Comparison of ENCODE assay signal across 20 cellular contexts in the genomic region with DNA sequence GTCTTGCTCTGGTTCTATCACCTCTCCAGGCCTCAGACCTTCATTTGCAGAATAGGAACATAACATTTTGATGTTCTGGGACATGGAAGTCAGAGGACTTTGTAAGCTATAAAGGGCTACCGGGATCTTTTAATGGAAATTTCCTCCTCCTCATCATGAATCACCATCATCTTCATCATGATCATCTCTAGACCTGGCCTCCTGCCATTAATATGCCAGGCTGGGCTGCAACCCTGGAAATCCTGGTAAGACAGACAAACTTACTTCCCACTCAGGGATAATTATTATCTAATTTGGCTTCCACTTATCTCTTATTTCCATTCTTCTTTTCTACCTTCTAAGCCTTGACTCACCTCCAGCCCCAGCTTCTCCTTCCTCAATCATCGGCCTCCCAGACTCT. TPM values are rescaled to one million over a fixed set of nuclear protein-coding genes. Genes with fewer than 3 reads are reported as not detected.
A peak's percentile ranks its signal among the peaks of the same experiment; 100 is the strongest.
DNase-seq lines count a peak whose midpoint lies in the region; ATAC-seq, FAIRE-seq and TF ChIP-seq lines count a peak whose summit lies in the region.
"Had no signal": no experiment of that assay in that cellular context is flagged by ENCODE, and none has a peak within 500 bp of the region (broad histone marks: within the 10 kb centered on the region; RNA-seq: fewer than 3 reads in every experiment).

No MANE protein-coding gene starts in this region.

- no peak for FAIRE-seq in small intestine (lab: Jason Lieb, UNC)
- FAIRE-seq: GM19239, H54 had no signal

- DNase-seq in HT1080 (ENCODE audit: low read depth) (peak; percentile 48), RWPE2 (ENCODE audit: low spot score) (peak; percentile 1), glomerular visceral epithelial cell (ENCODE audit: extremely low spot score) (peak; percentile 53), small intestine (peak; percentile 18), NOMO-1 (lab: John Stamatoyannopoulos, UW; ENCODE audit: unreplicated experiment in 2 of 2) (no peak), DMS114 treated with DMSO at 0.1 percent for 48 hours (lab: John Stamatoyannopoulos, UW; ENCODE audit: unreplicated experiment) (no peak)
- DNase-seq: ACHN; AML-193; Caco-2; CD4-positive, CD25-positive, alpha-beta regulatory T cell; DMS53; NCI-H1436; NCI-H2029 treated with DMSO at 0.1 percent for 48 hours; NCI-H510A; NCI-H774; SJCRH30; SW 1271 had no signal

- H3K4me3 ChIP-seq in RWPE2 (ENCODE audit: severe bottlenecking), result no peak overlapping the region
- no peak overlapping the region for H3K4me3 ChIP-seq in small intestine (ENCODE audit: low read depth in 1 of 2, low read length in 2 of 2)
- H3K4me3 ChIP-seq: SJCRH30 had no signal

- H3K36me3 ChIP-seq in RWPE2 (ENCODE audit: low read depth), result no peaks in the 10 kb centered on the region
- H3K36me3 ChIP-seq in small intestine (ENCODE audit: control insufficient read depth in 2 of 2, insufficient read depth in 2 of 2, low read length in 2 of 2), result no peaks in the 10 kb centered on the region
- H3K36me3 ChIP-seq: SJCRH30 had no signal

- ATAC-seq in RWPE2 (ENCODE audit: low read depth) (no peak), GM19463 (IDR thresholded peaks at IDR 0.05; ENCODE audit: unreplicated experiment) (no peak)

- H3K27ac ChIP-seq in RWPE2 (ENCODE audit: poor library complexity, severe bottlenecking), result peak overlapping the region; percentile 11
- no peak overlapping the region for H3K27ac ChIP-seq in small intestine (ENCODE audit: low read depth in 1 of 2, low read length in 1 of 2)
- H3K27ac ChIP-seq: SJCRH30 had no signal

- WGBS in small intestine, 3 donors, result 17 to 61% (median 46%) methylated on average over 2 of the region's 2 CpGs

- peaks cover 21% of the 10 kb centered on the region for H3K9me3 ChIP-seq in RWPE2 (ENCODE audit: severe bottlenecking)
- no peaks in the 10 kb centered on the region for H3K9me3 ChIP-seq in small intestine (ENCODE audit: control insufficient read depth, low read depth)

- H3K27me3 ChIP-seq in RWPE2 (ENCODE audit: insufficient read depth, poor library complexity, severe bottlenecking) (no peaks in the 10 kb centered on the region), small intestine (ENCODE audit: control insufficient read depth in 2 of 2, insufficient read depth in 2 of 2, low read length in 2 of 2) (no peaks in the 10 kb centered on the region)
- H3K27me3 ChIP-seq: SJCRH30 had no signal

- TF ChIP-seq CTCF in RWPE2 (IDR thresholded peaks at IDR 0.05; ENCODE audit: poor library complexity, severe bottlenecking), result no peak

- H3K4me1 ChIP-seq in RWPE2 (ENCODE audit: insufficient read depth, poor library complexity, severe bottlenecking) (peaks cover 21% of the 10 kb centered on the region), small intestine (ENCODE audit: control insufficient read depth in 2 of 2, insufficient read depth in 1 of 2, low read depth in 1 of 2, low read length in 1 of 2) (peaks cover 2 to 6% of the 10 kb centered on the region in 2 donors)
- H3K4me1 ChIP-seq: Caco-2 had no signal

RNA-seq across cellular contexts. Expression of a gene that starts 41.0 kb away (rescaled TPM):
- 102 and 120 TPM in 2 replicates for total RNA-seq in HT1080 (2014; rRNA removed; shearing (Covaris generic))
- polyA plus RNA-seq in HT1080 (2015; cell fraction: cytosol; rRNA removed), result 43.5 and 47.5 TPM in 2 replicates
- 34.1 and 36.0 TPM in 2 replicates for polyA plus RNA-seq in HT1080 (2015; cell fraction: nucleus; rRNA removed)
- 100 to 1,000 TPM in 1 of 3 donors, 10 to 100 TPM in 2; 63.7 to 107 (median 66.5) TPM for polyA plus RNA-seq in small intestine

RNA-seq across cellular contexts. Expression of a gene that starts 41.4 kb away (rescaled TPM):
- total RNA-seq in HT1080 (2014; rRNA removed; shearing (Covaris generic)), result 40.2 and 64.5 TPM in 2 replicates
- 158 and 183 TPM in 2 replicates for polyA plus RNA-seq in HT1080 (2015; cell fraction: cytosol; rRNA removed)
- 895 and 1,011 TPM in 2 replicates for polyA plus RNA-seq in HT1080 (2015; cell fraction: nucleus; rRNA removed)
- 100 to 1,000 TPM; 100 to 144 (median 107) TPM for polyA plus RNA-seq in small intestine

Comparison
In these comparisons a context has a peak if more than half of its experiments do, and no peak if none do; other contexts are left out.
1. DNase-seq: peak in HT1080 (single experiment), RWPE2 (single experiment), glomerular visceral epithelial cell (single experiment) and small intestine (single experiment); none in NOMO-1 (0 of 2) and DMS114 treated with DMSO at 0.1 percent for 48 hours (single experiment).